ENCODE assay signal across 20 cellular contexts in the genomic region with DNA sequence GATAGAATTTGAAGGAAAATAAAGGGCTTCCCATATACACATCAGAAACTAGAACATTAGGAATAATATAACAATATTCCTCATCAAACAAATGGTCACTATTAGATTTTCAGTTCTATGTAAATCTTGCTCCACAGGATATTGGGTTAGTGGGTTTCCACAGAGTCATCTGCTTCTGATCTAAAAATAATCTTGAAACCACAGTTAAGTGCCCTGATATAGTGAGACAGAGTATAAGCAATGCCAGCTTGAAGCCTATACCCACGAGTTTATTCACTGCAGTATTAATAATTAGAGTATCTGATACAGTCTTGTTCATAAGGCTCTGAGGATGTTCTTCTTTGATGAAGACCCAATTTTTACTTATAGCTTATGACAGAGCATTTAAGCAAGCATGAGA.
"Had no signal": no experiment of that assay in that cellular context is flagged by ENCODE, and none has a peak within 500 bp of the region (broad histone marks: within the 10 kb centered on the region; RNA-seq: fewer than 3 reads in every experiment).

No MANE protein-coding gene starts in this region.

- H3K4me1 ChIP-seq: right lobe of liver had no signal

- DNase-seq: activated CD4-positive, alpha-beta memory T cell treated with anti-CD3 and anti-CD28 coated beads, Interleukin-2, amount 10 ng/mL, durations not matched to agents 7 days and 5 days; activated CD4-positive, alpha-beta T cell treated with anti-CD3 and anti-CD28 coated beads for 48 hours; activated CD4-positive, CD25-positive, alpha-beta regulatory T cell; activated CD8-positive, alpha-beta memory T cell treated with anti-CD3 and anti-CD28 coated beads, Interleukin-2, amount 10 ng/mL, durations not matched to agents 7 days and 5 days; activated naive CD4-positive, alpha-beta T cell; activated naive CD8-positive, alpha-beta T cell treated with anti-CD3 and anti-CD28 coated beads, Interleukin-2, amount 10 ng/mL, durations not matched to agents 7 days and 5 days; activated T-cell treated with anti-CD3 and anti-CD28 coated beads, Interleukin-2, amount 50 U/mL, for 1 hour; caudate nucleus; dorsolateral prefrontal cortex; left cardiac atrium; ovary; right lobe of liver; stimulated activated CD4-positive, alpha-beta T cell treated with anti-CD3 and anti-CD28 coated beads, Interleukin-4, amount 100 ng/mL, for 4 hours; stimulated activated naive CD4-positive, alpha-beta T cell; T-cell had no signal

- ATAC-seq: activated CD8-positive, alpha-beta memory T cell treated with anti-CD3 and anti-CD28 coated beads, Interleukin-2, amount 10 ng/mL, durations not matched to agents 7 days and 5 days; activated T-helper 17 cell treated with anti-CD3 and anti-CD28 coated beads, Interleukin-2, amount 50 U/mL, for 72 hours; left cardiac atrium; right lobe of liver; T-cell had no signal

- H3K4me1 Mint-ChIP-seq: activated T-helper 17 cell treated with anti-CD3 and anti-CD28 coated beads, Interleukin-2, amount 50 U/mL, for 72 hours; brain; mesothelial cell of epicardium had no signal

- H3K9me3 ChIP-seq: ovary had no signal

- H3K27ac ChIP-seq: dorsolateral prefrontal cortex, ovary, right lobe of liver had no signal

- H3K36me3 ChIP-seq: ovary, right lobe of liver had no signal

- H3K36me3 Mint-ChIP-seq: activated naive CD8-positive, alpha-beta T cell treated with anti-CD3 and anti-CD28 coated beads, Interleukin-2, amount 10 ng/mL, durations not matched to agents 7 days and 5 days; T-cell had no signal

- H3K4me2 ChIP-seq: smooth muscle cell had no signal

- H3K27me3 Mint-ChIP-seq: activated CD4-positive, alpha-beta memory T cell treated with anti-CD3 and anti-CD28 coated beads, Interleukin-2, amount 10 ng/mL, durations not matched to agents 7 days and 5 days; activated CD8-positive, alpha-beta memory T cell treated with anti-CD3 and anti-CD28 coated beads, Interleukin-2, amount 10 ng/mL, durations not matched to agents 7 days and 5 days; activated naive CD8-positive, alpha-beta T cell treated with anti-CD3 and anti-CD28 coated beads, Interleukin-2, amount 10 ng/mL, durations not matched to agents 7 days and 5 days; activated T-helper 17 cell treated with anti-CD3 and anti-CD28 coated beads, Interleukin-2, amount 50 U/mL, for 72 hours; brain; T-cell had no signal

- H3K27ac Mint-ChIP-seq: activated CD4-positive, alpha-beta memory T cell treated with anti-CD3 and anti-CD28 coated beads, Interleukin-2, amount 10 ng/mL, durations not matched to agents 7 days and 5 days; activated CD8-positive, alpha-beta memory T cell treated with anti-CD3 and anti-CD28 coated beads, Interleukin-2, amount 10 ng/mL, durations not matched to agents 7 days and 5 days; activated naive CD8-positive, alpha-beta T cell treated with anti-CD3 and anti-CD28 coated beads, Interleukin-2, amount 10 ng/mL, durations not matched to agents 7 days and 5 days; activated T-helper 17 cell treated with anti-CD3 and anti-CD28 coated beads, Interleukin-2, amount 50 U/mL, for 72 hours; brain; mesothelial cell of epicardium; T-cell had no signal

- H3K4me3 Mint-ChIP-seq: activated CD4-positive, alpha-beta memory T cell treated with anti-CD3 and anti-CD28 coated beads, Interleukin-2, amount 10 ng/mL, durations not matched to agents 7 days and 5 days; activated CD8-positive, alpha-beta memory T cell treated with anti-CD3 and anti-CD28 coated beads, Interleukin-2, amount 10 ng/mL, durations not matched to agents 7 days and 5 days; activated naive CD8-positive, alpha-beta T cell treated with anti-CD3 and anti-CD28 coated beads, Interleukin-2, amount 10 ng/mL, durations not matched to agents 7 days and 5 days; activated T-helper 17 cell treated with anti-CD3 and anti-CD28 coated beads, Interleukin-2, amount 50 U/mL, for 72 hours; brain; mesothelial cell of epicardium; T-cell had no signal

- H3K4me3 ChIP-seq: dorsolateral prefrontal cortex, lung, ovary, right lobe of liver, smooth muscle cell had no signal

- H3K27me3 ChIP-seq: dorsolateral prefrontal cortex, ovary, right lobe of liver had no signal
